ENCODE assay signal across 8 cellular contexts in the genomic region with DNA sequence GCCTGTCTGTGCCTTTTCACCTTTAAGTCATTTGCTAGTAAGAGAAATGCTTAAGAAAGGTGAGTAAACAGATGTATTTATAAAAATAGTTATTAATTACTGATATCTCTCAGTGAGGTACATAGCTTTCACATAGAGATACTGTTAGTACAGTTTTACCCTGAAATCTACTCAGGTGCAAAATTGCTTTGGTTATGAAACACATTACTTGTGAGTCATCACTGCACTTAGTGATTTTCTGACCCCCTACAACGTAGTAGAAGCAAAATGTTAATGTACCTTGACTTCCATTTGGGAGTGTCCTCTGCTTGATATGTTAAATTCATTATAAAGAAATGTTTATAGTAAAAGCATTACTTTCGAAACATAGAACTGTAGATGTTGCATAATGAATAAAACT. TPM values are rescaled to one million over a fixed set of nuclear protein-coding genes. Genes with fewer than 3 reads are reported as not detected.
DNase-seq lines count a peak whose midpoint lies in the region; ATAC-seq and TF ChIP-seq lines count a peak whose summit lies in the region.

No MANE protein-coding gene starts in this region.

- DNase-seq in activated T-cell treated with anti-CD3 and anti-CD28 coated beads, Interleukin-2, amount 50 U/mL, for 24 hours = no peak
- DNase-seq in activated T-cell treated with anti-CD3 and anti-CD28 coated beads for 4 hours (no peak), thoracic aorta (ENCODE audit: low spot score) (no peak), psoas muscle (no peak), NCI-H146 treated with DMSO at 0.1 percent for 48 hours (lab: John Stamatoyannopoulos, UW; ENCODE audit: unreplicated experiment) (no peak), esophagus squamous epithelium (lab: John Stamatoyannopoulos, UW) (no peak)

- H3K4me1 Mint-ChIP-seq in activated T-cell treated with anti-CD3 and anti-CD28 coated beads, Interleukin-2, amount 50 U/mL, for 24 hours (ENCODE audit: low read depth) = peaks cover 71% of the 10 kb centered on the region
- peaks cover 76% of the 10 kb centered on the region for H3K4me1 Mint-ChIP-seq in activated naive CD8-positive, alpha-beta T cell (ENCODE audit: low read depth)

- H3K9me3 Mint-ChIP-seq in activated T-cell treated with anti-CD3 and anti-CD28 coated beads, Interleukin-2, amount 50 U/mL, for 24 hours = no peaks in the 10 kb centered on the region
- no peaks in the 10 kb centered on the region for H3K9me3 Mint-ChIP-seq in activated naive CD8-positive, alpha-beta T cell (ENCODE audit: low read depth)

- H3K9me3 ChIP-seq in thoracic aorta (no peaks in the 10 kb centered on the region), psoas muscle (no peaks in the 10 kb centered on the region), esophagus squamous epithelium (no peaks in the 10 kb centered on the region)

- H3K36me3 Mint-ChIP-seq in activated T-cell treated with anti-CD3 and anti-CD28 coated beads, Interleukin-2, amount 50 U/mL, for 24 hours (ENCODE audit: low read depth) = peaks cover 90% of the 10 kb centered on the region
- H3K36me3 Mint-ChIP-seq in activated naive CD8-positive, alpha-beta T cell = peaks cover 30% of the 10 kb centered on the region

- TF ChIP-seq CTCF in thoracic aorta (IDR thresholded peaks at IDR 0.05) (no peak), psoas muscle (IDR thresholded peaks at IDR 0.05) (no peak), esophagus squamous epithelium (IDR thresholded peaks at IDR 0.05) (no peak)

- H3K27ac ChIP-seq in thoracic aorta (peak overlapping the region; percentile 55 to 65), psoas muscle (no peak overlapping the region), esophagus squamous epithelium (no peak overlapping the region)

- intact Hi-C loops in psoas muscle (cut with DNase I) = no loop called here
- intact Hi-C loops in esophagus squamous epithelium (cut with DNase I) = no loop called here

- H3K36me3 ChIP-seq in thoracic aorta (no peaks in the 10 kb centered on the region), psoas muscle (ENCODE audit: insufficient read depth in 1 of 2, low read depth in 1 of 2) (peaks cover 0 to 5% of the 10 kb centered on the region in 2 donors), esophagus squamous epithelium (no peaks in the 10 kb centered on the region)

- whole genome bisulfite sequencing in psoas muscle, 3 donors = 60 to 74% (median 65%) methylated on average over 2 of the region's 2 CpGs
- WGBS in esophagus squamous epithelium, 2 donors = 40 to 42% methylated on average over 2 of the region's 2 CpGs

- H3K4me1 ChIP-seq in thoracic aorta (ENCODE audit: control insufficient read depth in 1 of 2, low read depth in 2 of 2) (peaks cover 39 to 62% of the 10 kb centered on the region in 2 donors), psoas muscle (peaks cover 64% of the 10 kb centered on the region), esophagus squamous epithelium (peaks cover 8 to 93% (median 31%) of the 10 kb centered on the region in 3 donors)

- peak overlapping the region; percentile 88 for H3K27ac Mint-ChIP-seq in activated T-cell treated with anti-CD3 and anti-CD28 coated beads, Interleukin-2, amount 50 U/mL, for 24 hours
- peak overlapping the region; percentile 80 for H3K27ac Mint-ChIP-seq in activated naive CD8-positive, alpha-beta T cell

- H3K27me3 ChIP-seq in thoracic aorta (replicated peaks; ENCODE audit: insufficient read depth) = no peaks in the 10 kb centered on the region
- no peaks in the 10 kb centered on the region for H3K27me3 ChIP-seq in psoas muscle (ENCODE audit: insufficient read depth in 3 of 3, low read length in 2 of 3)
- H3K27me3 ChIP-seq in esophagus squamous epithelium = no peaks in the 10 kb centered on the region

- no peak for TF ChIP-seq POLR2A in esophagus squamous epithelium (IDR thresholded peaks at IDR 0.05)

- H3K4me3 ChIP-seq in thoracic aorta (peak overlapping the region; percentile 84), psoas muscle (no peak overlapping the region), esophagus squamous epithelium (no peak overlapping the region)

- no peaks in the 10 kb centered on the region for H3K27me3 Mint-ChIP-seq in activated T-cell treated with anti-CD3 and anti-CD28 coated beads, Interleukin-2, amount 50 U/mL, for 24 hours
- no peaks in the 10 kb centered on the region for H3K27me3 Mint-ChIP-seq in activated naive CD8-positive, alpha-beta T cell

- ATAC-seq in HG03025 (IDR thresholded peaks at IDR 0.05; ENCODE audit: low FRiP score, unreplicated experiment) = peak; percentile 50
- ATAC-seq in thoracic aorta (ENCODE audit: insufficient number of reproducible peaks, low FRiP score, low read depth) = no peak
- no peak for ATAC-seq in psoas muscle

- peak overlapping the region; percentile 65 for H3K4me3 Mint-ChIP-seq in activated T-cell treated with anti-CD3 and anti-CD28 coated beads, Interleukin-2, amount 50 U/mL, for 24 hours
- peak overlapping the region; percentile 67 for H3K4me3 Mint-ChIP-seq in activated naive CD8-positive, alpha-beta T cell

RNA-seq across cellular contexts. Expression of gene GLS, which starts 6.5 kb away (rescaled TPM):
- total RNA-seq in thoracic aorta = 100 to 1,000 TPM; 415 to 476 TPM
- total RNA-seq in psoas muscle = 10 to 100 TPM; 19.4 to 30.6 (median 29.0) TPM
- polyA plus RNA-seq in psoas muscle = 10 to 100 TPM in 2 of 3 donors, 1 to 10 TPM in 1; 6.9 to 26.7 (median 20.6) TPM
- total RNA-seq in esophagus squamous epithelium = 10 to 100 TPM; 22.0 to 84.1 (median 45.9) TPM

Comparison
In these comparisons a context has a peak if more than half of its experiments do, and no peak if none do; other contexts are left out.
1. H3K27ac ChIP-seq: peak in thoracic aorta (2 of 2); none in psoas muscle (single experiment) and esophagus squamous epithelium (0 of 4).
2. RNA of gene GLS, which starts 6.5 kb away (total RNA-seq): 415 to 476 TPM in thoracic aorta; 22.0 to 84.1 TPM in esophagus squamous epithelium and 19.4 to 30.6 TPM in psoas muscle; every median in the first group is over 4 times any median in the second.